20 cellular contexts compared by ENCODE assay signal in genomic region chrX:20507901-20508620, GRCh38.
DNase-seq lines count a peak whose midpoint lies in the region; FAIRE-seq and TF ChIP-seq lines count a peak whose summit lies in the region.
"Had no signal": no experiment of that assay in that cellular context is flagged by ENCODE, and none has a peak within 500 bp of the region (broad histone marks: within the 10 kb centered on the region; RNA-seq: fewer than 3 reads in every experiment).

No MANE protein-coding gene starts in this region.

- 81 to 92% (median 88%) methylated on average over 2 of the region's 2 CpGs for WGBS in small intestine, 3 donors

- no peak for FAIRE-seq in bronchial epithelial cell (lab: Jason Lieb, UNC)
- FAIRE-seq in small intestine (lab: Jason Lieb, UNC) = no peak
- FAIRE-seq: K562, RCC 7860 had no signal

- H3K27me3 ChIP-seq in bronchial epithelial cell (ENCODE audit: control insufficient read depth, insufficient read depth, low read length) = no peaks in the 10 kb centered on the region
- H3K27me3 ChIP-seq in small intestine (ENCODE audit: control insufficient read depth in 2 of 2, insufficient read depth in 2 of 2, low read length in 2 of 2) = no peaks in the 10 kb centered on the region

- peaks cover 31% of the 10 kb centered on the region for H3K4me1 Mint-ChIP-seq in HFFc6 (ENCODE audit: low read depth)
- H3K4me1 Mint-ChIP-seq: GM23338 had no signal

- H3K36me3 ChIP-seq in bronchial epithelial cell (ENCODE audit: control insufficient read depth, insufficient read depth, low read length) = no peaks in the 10 kb centered on the region
- H3K36me3 ChIP-seq in small intestine (ENCODE audit: control insufficient read depth in 2 of 2, insufficient read depth in 2 of 2, low read length in 2 of 2) = no peaks in the 10 kb centered on the region
- H3K36me3 ChIP-seq: HAP-1 had no signal

- H3K27me3 Mint-ChIP-seq in HFFc6 (ENCODE audit: insufficient read depth) = no peaks in the 10 kb centered on the region; the same call in 1 of the 2 replicates

- no peak overlapping the region for H3K27ac ChIP-seq in small intestine (ENCODE audit: low read depth in 1 of 2, low read length in 1 of 2)

- H3K36me3 Mint-ChIP-seq in HFFc6 (ENCODE audit: low read depth) = no peaks in the 10 kb centered on the region
- H3K36me3 Mint-ChIP-seq: CD8-positive, alpha-beta T cell had no signal

- H3K27ac Mint-ChIP-seq in HFFc6 = no peak overlapping the region
- H3K27ac Mint-ChIP-seq: CD8-positive, alpha-beta T cell; GM23338 had no signal

- TF ChIP-seq CTCF in HFFc6 (IDR thresholded peaks at IDR 0.05) = no peak
- no peak for TF ChIP-seq CTCF in bronchial epithelial cell (IDR thresholded peaks at IDR 0.05; ENCODE audit: insufficient read depth, low read length, severe bottlenecking)

- no peaks in the 10 kb centered on the region for H3K4me1 ChIP-seq in small intestine (ENCODE audit: control insufficient read depth in 2 of 2, insufficient read depth in 1 of 2, low read depth in 1 of 2, low read length in 1 of 2)
- H3K4me1 ChIP-seq: HAP-1 had no signal

- H3K4me3 ChIP-seq in bronchial epithelial cell (ENCODE audit: low read depth, low read length) (no peak overlapping the region), small intestine (ENCODE audit: low read depth in 1 of 2, low read length in 2 of 2) (no peak overlapping the region)
- H3K4me3 ChIP-seq: GM23338, HAP-1, K562 had no signal

- DNase-seq in ELR (ENCODE audit: low read depth) = peak; percentile 47
- DNase-seq in HFFc6 = peak; percentile 42
- peak; percentile 22 for DNase-seq in bronchial epithelial cell (ENCODE audit: low read depth)
- DNase-seq in small intestine = peak; percentile 28
- no peak for DNase-seq in kidney glomerular epithelial cell (lab: John Stamatoyannopoulos, UW)
- no peak for DNase-seq in stimulated activated CD4-positive, alpha-beta T cell treated with anti-CD3 and anti-CD28 coated beads, Interleukin-4, amount 100 ng/mL, for 4 hours
- DNase-seq in stimulated activated naive CD4-positive, alpha-beta T cell treated with Interleukin-2 at 50 U/mL for 16 hours (lab: John Stamatoyannopoulos, UW) = no peak
- DNase-seq: ACHN; CD8-positive, alpha-beta T cell; EL; NCI-H1092; NCI-H1436; NCI-H2029; NCI-H345; NCI-H526; Right ventricle myocardium superior had no signal

- H3K9me3 ChIP-seq in small intestine (ENCODE audit: control insufficient read depth, low read depth) = no peaks in the 10 kb centered on the region
- H3K9me3 ChIP-seq: HAP-1 had no signal

- H3K9me3 Mint-ChIP-seq in HFFc6 = no peaks in the 10 kb centered on the region
- H3K9me3 Mint-ChIP-seq: CD8-positive, alpha-beta T cell; GM23338 had no signal

- no peak overlapping the region for H3K4me3 Mint-ChIP-seq in HFFc6
- H3K4me3 Mint-ChIP-seq: CD8-positive, alpha-beta T cell; GM23338 had no signal

Comparison
In these comparisons a context has a peak if more than half of its experiments do, and no peak if none do; other contexts are left out.
1. DNase-seq: peak in ELR (single experiment), HFFc6 (single experiment), bronchial epithelial cell (single experiment) and small intestine (single experiment); none in kidney glomerular epithelial cell (single experiment), stimulated activated CD4-positive, alpha-beta T cell treated with anti-CD3 and anti-CD28 coated beads, Interleukin-4, amount 100 ng/mL, for 4 hours (0 of 2) and stimulated activated naive CD4-positive, alpha-beta T cell treated with Interleukin-2 at 50 U/mL for 16 hours (single experiment).